In genomic region chr9:131656356-131657030, GRCh38 we compare ENCODE assay signal across 8 cellular contexts.
DNase-seq lines count a peak whose midpoint lies in the region; ATAC-seq and TF ChIP-seq lines count a peak whose summit lies in the region.

No MANE protein-coding gene starts in this region.

- no TSS peak for BruUV-seq in Caco-2 (replicated peaks; lab: Mats Ljungman, UMichigan)

- H3K4me2 ChIP-seq in smooth muscle cell, result no peak overlapping the region

- peaks cover 33% of the 10 kb centered on the region for H3K4me1 Mint-ChIP-seq in Caco-2 (ENCODE audit: low read depth, unreplicated experiment)

- DNase-seq in SKM-1 (lab: John Stamatoyannopoulos, UW; ENCODE audit: unreplicated experiment) (peak; percentile 99), anterior cingulate cortex (lab: John Stamatoyannopoulos, UW) (peak in 37 of 58 donors; percentile 22 to 82 (median 50)), right lobe of liver (peak; percentile 67 to 84 (median 74)), Caco-2 (no peak), smooth muscle cell (lab: John Stamatoyannopoulos, UW; ENCODE audit: unreplicated experiment) (no peak)
- peak; percentile 28 to 71 (median 43) for DNase-seq in stimulated activated naive CD4-positive, alpha-beta T cell (lab: John Stamatoyannopoulos, UW)

- H3K9me3 ChIP-seq in right lobe of liver (no peaks in the 10 kb centered on the region), Caco-2 (no peaks in the 10 kb centered on the region), smooth muscle cell (replicated peaks; ENCODE audit: low read depth) (no peaks in the 10 kb centered on the region)

- H3K4me1 ChIP-seq in right lobe of liver, result peaks cover 0 to 40% (median 17%) of the 10 kb centered on the region in 4 donors
- H3K4me1 ChIP-seq in Caco-2, result peaks cover 29% of the 10 kb centered on the region
- H3K4me1 ChIP-seq in smooth muscle cell (ENCODE audit: low read depth), result no peaks in the 10 kb centered on the region

- H3K4me3 Mint-ChIP-seq in Caco-2 (ENCODE audit: unreplicated experiment), result no peak overlapping the region

- 57% methylated on average over 9 of the region's 9 CpGs for WGBS in right lobe of liver (ENCODE audit: insufficient coverage, low coverage, low lambda C conversion rate, missing lambda C conversion rate)
- 91% methylated on average over 9 of the region's 9 CpGs for WGBS in smooth muscle cell (ENCODE audit: low lambda C conversion rate)

- no peak overlapping the region for H3K9ac ChIP-seq in smooth muscle cell (ENCODE audit: low read depth)

- TF ChIP-seq CTCF in right lobe of liver (IDR thresholded peaks at IDR 0.05) (no peak), Caco-2 (IDR thresholded peaks at IDR 0.05; ENCODE audit: insufficient read depth in 1 of 2, low read depth in 1 of 2, low read length in 1 of 2, severe bottlenecking in 1 of 2, unreplicated experiment in 1 of 2) (no peak), smooth muscle cell (IDR thresholded peaks at IDR 0.05; ENCODE audit: borderline replicate concordance, insufficient read depth, poor library complexity, severe bottlenecking) (no peak)

- peaks cover 54% of the 10 kb centered on the region for H3K79me2 ChIP-seq in smooth muscle cell (ENCODE audit: low read depth)

- H3K36me3 ChIP-seq in right lobe of liver, result no peaks in the 10 kb centered on the region
- no peaks in the 10 kb centered on the region for H3K36me3 ChIP-seq in Caco-2 (ENCODE audit: control insufficient read depth, insufficient read depth, low read length)
- no peaks in the 10 kb centered on the region for H3K36me3 ChIP-seq in smooth muscle cell (ENCODE audit: low read depth)

- POLR2A ChIA-PET in Caco-2 (lab: Charles Lee), result no interaction called here

- no peak for TF ChIP-seq POLR2A in right lobe of liver (IDR thresholded peaks at IDR 0.05)

- peaks cover 9% of the 10 kb centered on the region for H3F3A ChIP-seq in smooth muscle cell (ENCODE audit: low read depth)

- intact Hi-C loops in right lobe of liver (cut with DNase I) (loop anchor here in 1 of 2 donors (10.0 kb wide), 1 partner anchor 78 kb away; no protein-coding TSS in a partner anchor), Caco-2 (cut with micrococcal nuclease; ENCODE audit: unreplicated experiment) (loop anchor here (5.0 kb wide), 1 partner anchor 81 kb away; no protein-coding TSS in a partner anchor)

- H4K20me1 ChIP-seq in smooth muscle cell (ENCODE audit: low read depth), result peaks cover 48% of the 10 kb centered on the region

- CTCF ChIA-PET in Caco-2 (lab: Charles Lee), result no interaction called here

- no peak overlapping the region for H3K4me3 ChIP-seq in right lobe of liver
- no peak overlapping the region for H3K4me3 ChIP-seq in Caco-2 (ENCODE audit: low read depth, low read length)
- no peak overlapping the region for H3K4me3 ChIP-seq in smooth muscle cell

- peak; percentile 56 for ATAC-seq in GM18508 (IDR thresholded peaks at IDR 0.05; ENCODE audit: insufficient read depth, unreplicated experiment)
- peak; percentile 67 for ATAC-seq in HG02885 (IDR thresholded peaks at IDR 0.05; ENCODE audit: poor library complexity, unreplicated experiment)
- peak; percentile 41 to 63 (median 45) for ATAC-seq in right lobe of liver

- no peaks in the 10 kb centered on the region for H3K9me3 Mint-ChIP-seq in Caco-2 (ENCODE audit: unreplicated experiment)

- H3K36me3 Mint-ChIP-seq in Caco-2 (ENCODE audit: insufficient read depth, unreplicated experiment), result no peaks in the 10 kb centered on the region

- H3K27me3 ChIP-seq in right lobe of liver (no peaks in the 10 kb centered on the region), Caco-2 (replicated peaks; ENCODE audit: control insufficient read depth, insufficient read depth, low read length) (no peaks in the 10 kb centered on the region), smooth muscle cell (ENCODE audit: low read depth) (no peaks in the 10 kb centered on the region)

- no peak overlapping the region for H2AFZ ChIP-seq in smooth muscle cell (ENCODE audit: low read depth)

- H3K27ac Mint-ChIP-seq in Caco-2 (ENCODE audit: unreplicated experiment), result no peak overlapping the region

- H3K27ac ChIP-seq in right lobe of liver, result peak overlapping the region; percentile 24 to 98 (median 96)
- no peak overlapping the region for H3K27ac ChIP-seq in smooth muscle cell (ENCODE audit: low read depth)

- no peaks in the 10 kb centered on the region for H3K27me3 Mint-ChIP-seq in Caco-2 (ENCODE audit: insufficient read depth, unreplicated experiment)

Comparison
In these comparisons a context has a peak if more than half of its experiments do, and no peak if none do; other contexts are left out.
1. DNase-seq: peak in SKM-1 (single experiment), anterior cingulate cortex (37 of 58), right lobe of liver (3 of 3) and stimulated activated naive CD4-positive, alpha-beta T cell (6 of 6); none in Caco-2 (0 of 2) and smooth muscle cell (single experiment).
2. Peak in every context shown above with its lines, with median percentiles within 50 percentile points of each other: ATAC-seq.